In the genomic region with DNA sequence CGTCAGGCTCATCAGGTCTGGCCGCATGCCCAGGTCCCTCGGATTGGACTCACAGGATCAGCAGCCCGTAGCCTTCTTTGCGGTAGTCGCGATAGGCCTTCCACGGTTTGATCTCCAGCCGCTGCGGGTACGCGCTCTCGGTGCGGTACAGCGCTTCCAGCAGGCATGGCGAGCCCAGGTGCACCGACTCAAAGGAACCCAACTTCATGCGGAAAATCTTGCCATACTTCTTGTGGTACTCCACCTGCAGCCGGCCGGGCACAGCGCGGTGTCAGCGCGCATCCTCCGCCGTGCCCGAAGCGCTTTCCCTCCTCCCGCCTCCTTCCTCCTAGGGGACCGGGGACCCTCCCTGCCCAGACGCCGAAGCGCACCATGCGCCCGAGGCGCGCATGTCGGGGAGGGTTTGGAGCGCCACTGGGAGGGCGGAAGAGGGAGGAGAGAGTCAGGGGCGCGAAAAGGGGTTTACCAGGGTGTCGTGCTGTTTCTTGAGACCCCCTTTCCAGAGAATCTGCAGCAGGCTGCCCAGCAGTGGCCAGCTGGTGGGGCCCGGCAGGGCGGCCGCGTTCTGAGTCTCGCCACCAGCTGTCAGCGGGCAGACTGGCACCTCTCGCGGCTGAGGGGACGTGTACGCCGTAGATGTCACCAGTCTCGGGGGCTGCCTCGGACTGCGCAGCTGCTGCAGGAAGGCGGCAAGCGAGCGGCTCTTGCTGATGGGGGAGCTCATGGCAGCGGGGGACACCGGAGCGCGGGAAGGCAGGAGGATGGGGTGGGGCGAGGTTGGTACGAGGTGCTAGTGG, we compare ENCODE assay signal across 8 cellular contexts. TPM values are rescaled to one million over a fixed set of nuclear protein-coding genes. Genes with fewer than 3 reads are reported as not detected.
DNase-seq lines count a peak whose midpoint lies in the region; ATAC-seq and TF ChIP-seq lines count a peak whose summit lies in the region.

No MANE protein-coding gene starts in this region.

- no peak for TF ChIP-seq CTCF in SK-N-SH (IDR thresholded peaks at IDR 0.05)

- H3K4me3 ChIP-seq in SK-N-SH (ENCODE audit: low read depth in 2 of 2, low read length in 1 of 2) (peak overlapping the region; percentile 16 to 51; a peak in 3 of 4 replicates), skin epidermis (peak overlapping the region in 6 of 7 experiments; percentile 1 to 27 (median 18)), HAP-1 (no peak overlapping the region)

- H2AFZ ChIP-seq in SK-N-SH (ENCODE audit: low read depth): peak overlapping the region; percentile 56; the same call in 1 of the 2 replicates

- POLR2A ChIA-PET in activated CD4-positive, alpha-beta T cell treated with anti-CD3 and anti-CD28 coated beads for 36 hours (lab: Charles Lee): no interaction called here
- POLR2A ChIA-PET in SK-N-SH (lab: Yijun Ruan, JAX): no interaction called here

- no peaks in the 10 kb centered on the region for H3K9me3 Mint-ChIP-seq in activated CD4-positive, alpha-beta T cell treated with anti-CD3 and anti-CD28 coated beads for 36 hours (ENCODE audit: low read depth)

- TF ChIP-seq EP300 in SK-N-SH (IDR thresholded peaks at IDR 0.05; ENCODE audit: borderline replicate concordance in 1 of 2, low read depth in 1 of 2, low read length in 1 of 2): no peak

- H3K36me3 ChIP-seq in SK-N-SH (replicated peaks in 1 of 2; ENCODE audit: control insufficient read depth in 1 of 2, insufficient read depth in 2 of 2, low read length in 1 of 2) (no peaks in the 10 kb centered on the region), HAP-1 (replicated peaks) (no peaks in the 10 kb centered on the region)

- H3K9ac ChIP-seq in SK-N-SH: no peak overlapping the region

- no peaks in the 10 kb centered on the region for H4K20me1 ChIP-seq in SK-N-SH (ENCODE audit: insufficient read depth)

- peak; percentile 21 for DNase-seq in activated CD4-positive, alpha-beta T cell treated with anti-CD3 and anti-CD28 coated beads for 36 hours
- DNase-seq in activated CD4-positive, alpha-beta T cell treated with anti-CD3 and anti-CD28 coated beads, Interleukin-2, amount 50 U/mL, for 1 hour: no peak
- peak; percentile 56 for DNase-seq in SK-N-SH
- peak; percentile 80 for DNase-seq in glomerular visceral epithelial cell (ENCODE audit: extremely low spot score)
- DNase-seq in HAP-1 (ENCODE audit: low spot score in 2 of 2): no peak

- peaks cover 18% of the 10 kb centered on the region for H3K4me1 Mint-ChIP-seq in activated CD4-positive, alpha-beta T cell treated with anti-CD3 and anti-CD28 coated beads for 36 hours

- H3K27ac ChIP-seq in SK-N-SH (ENCODE audit: low read depth in 2 of 2, low read length in 1 of 2): no peak overlapping the region
- H3K27ac ChIP-seq in skin epidermis: no peak overlapping the region

- intact Hi-C loops in activated CD4-positive, alpha-beta T cell treated with anti-CD3 and anti-CD28 coated beads for 36 hours (cut with DNase I, micrococcal nuclease): no loop called here

- H3K4me2 ChIP-seq in SK-N-SH: peak overlapping the region; percentile 74

- H3K36me3 Mint-ChIP-seq in activated CD4-positive, alpha-beta T cell treated with anti-CD3 and anti-CD28 coated beads for 36 hours (ENCODE audit: low read depth): no peaks in the 10 kb centered on the region

- peaks cover 7 to 12% of the 10 kb centered on the region in 2 experiments; a peak in 2 of 4 replicates for H3K4me1 ChIP-seq in SK-N-SH (ENCODE audit: control insufficient read depth in 1 of 2, insufficient read depth in 2 of 2, low read depth in 1 of 2, low read length in 1 of 2)
- H3K4me1 ChIP-seq in HAP-1: no peaks in the 10 kb centered on the region

- CTCF ChIA-PET in activated CD4-positive, alpha-beta T cell treated with anti-CD3 and anti-CD28 coated beads for 36 hours (lab: Charles Lee): interaction anchor here (0.7 to 1.4 kb wide), 3 partner anchors 27 to 208 kb away, joined by 3 to 4 read pairs (median 3); no protein-coding TSS in a partner anchor
- CTCF ChIA-PET in SK-N-SH (lab: Yijun Ruan, JAX): interaction anchor here (0.7 to 3.8 kb wide), 3 partner anchors 27 to 76 kb away, joined by 3 to 17 read pairs (median 3); no protein-coding TSS in a partner anchor

- H3K27me3 ChIP-seq in SK-N-SH (ENCODE audit: insufficient read depth) (peaks cover 19% of the 10 kb centered on the region; the same call in 1 of the 2 replicates), HAP-1 (ENCODE audit: low read depth) (peaks cover 68% of the 10 kb centered on the region)

- peaks cover 23% of the 10 kb centered on the region for H3F3A ChIP-seq in SK-N-SH (replicated peaks; ENCODE audit: insufficient read depth)

- H3K9me3 ChIP-seq in SK-N-SH: no peaks in the 10 kb centered on the region
- no peaks in the 10 kb centered on the region for H3K9me3 ChIP-seq in HAP-1

- in situ Hi-C loops in HAP-1 (cut with MboI; ENCODE audit: low sequenced_read_pairs): no loop called here

- H3K27ac Mint-ChIP-seq in activated CD4-positive, alpha-beta T cell treated with anti-CD3 and anti-CD28 coated beads for 36 hours: no peak overlapping the region

- no peaks in the 10 kb centered on the region for H3K79me2 ChIP-seq in SK-N-SH (ENCODE audit: insufficient read depth)

- H3K9me2 ChIP-seq in SK-N-SH: no peaks in the 10 kb centered on the region

- ATAC-seq in activated CD4-positive, alpha-beta T cell treated with anti-CD3 and anti-CD28 coated beads for 36 hours: peak; percentile 23
- ATAC-seq in GM18907 (IDR thresholded peaks at IDR 0.05; ENCODE audit: unreplicated experiment) (no peak), HG03571 (IDR thresholded peaks at IDR 0.05; ENCODE audit: unreplicated experiment) (no peak)

- WGBS in SK-N-SH (ENCODE audit: low lambda C conversion rate): 1% methylated on average over 38 of the region's 66 CpGs

- peaks cover 65% of the 10 kb centered on the region for H3K27me3 Mint-ChIP-seq in activated CD4-positive, alpha-beta T cell treated with anti-CD3 and anti-CD28 coated beads for 36 hours

- TF ChIP-seq RAD21 in SK-N-SH (IDR thresholded peaks at IDR 0.05; ENCODE audit: low read length): no peak

- peak overlapping the region; percentile 19 for H3K4me3 Mint-ChIP-seq in activated CD4-positive, alpha-beta T cell treated with anti-CD3 and anti-CD28 coated beads for 36 hours

TF ChIP-seq in SK-N-SH, 30 proteins besides CTCF, POLR2A, EP300 and RAD21:
- TF ChIP-seq GATA2 (CRISPR knock-in tag; IDR thresholded peaks at IDR 0.05): no peak
- TF ChIP-seq TCF12 (IDR thresholded peaks at IDR 0.05): no peak
- TF ChIP-seq NFIC (IDR thresholded peaks at IDR 0.05; ENCODE audit: borderline replicate concordance): peak; percentile 33; the same call in 1 of the 2 replicates
- no peak for TF ChIP-seq SIN3A (IDR thresholded peaks at IDR 0.05; ENCODE audit: borderline replicate concordance, low read depth, low read length)
- TF ChIP-seq, protein P1, sequence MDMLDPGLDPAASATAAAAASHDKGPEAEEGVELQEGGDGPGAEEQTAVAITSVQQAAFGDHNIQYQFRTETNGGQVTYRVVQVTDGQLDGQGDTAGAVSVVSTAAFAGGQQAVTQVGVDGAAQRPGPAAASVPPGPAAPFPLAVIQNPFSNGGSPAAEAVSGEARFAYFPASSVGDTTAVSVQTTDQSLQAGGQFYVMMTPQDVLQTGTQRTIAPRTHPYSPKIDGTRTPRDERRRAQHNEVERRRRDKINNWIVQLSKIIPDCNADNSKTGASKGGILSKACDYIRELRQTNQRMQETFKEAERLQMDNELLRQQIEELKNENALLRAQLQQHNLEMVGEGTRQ (IDR thresholded peaks at IDR 0.05; ENCODE audit: borderline replicate concordance, low read depth, low read length): no peak

RNA-seq across cellular contexts. Expression of a gene that starts 0.7 kb away (rescaled TPM):
- total RNA-seq in activated CD4-positive, alpha-beta T cell treated with anti-CD3 and anti-CD28 coated beads for 36 hours: under 1 TPM in 1 of 2 experiments, not detected in 1; 0.07 TPM
- polyA plus RNA-seq in SK-N-SH (2012; rRNA removed): 8.8 and 9.1 TPM in 2 replicates
- polyA plus RNA-seq in SK-N-SH (2012; cell fraction: cytosol; rRNA removed): 6.8 and 6.9 TPM in 2 replicates
- polyA plus RNA-seq in SK-N-SH (2012; cell fraction: nucleus; rRNA removed): 9.5 and 17.7 TPM in 2 replicates

RNA-seq across cellular contexts. Expression of a gene that starts 34.8 kb away (rescaled TPM):
- 10 to 100 TPM; 55.4 to 60.5 TPM for total RNA-seq in activated CD4-positive, alpha-beta T cell treated with anti-CD3 and anti-CD28 coated beads for 36 hours
- polyA plus RNA-seq in SK-N-SH (2012; rRNA removed): 44.0 and 51.4 TPM in 2 replicates
- 76.2 and 158 TPM in 2 replicates for polyA plus RNA-seq in SK-N-SH (2012; cell fraction: cytosol; rRNA removed)
- 6.7 and 19.2 TPM in 2 replicates for polyA plus RNA-seq in SK-N-SH (2012; cell fraction: nucleus; rRNA removed)

Comparison
In these comparisons a context has a peak if more than half of its experiments do, and no peak if none do; other contexts are left out.
1. DNase-seq: peak in activated CD4-positive, alpha-beta T cell treated with anti-CD3 and anti-CD28 coated beads for 36 hours (single experiment), SK-N-SH (single experiment) and glomerular visceral epithelial cell (single experiment); none in activated CD4-positive, alpha-beta T cell treated with anti-CD3 and anti-CD28 coated beads, Interleukin-2, amount 50 U/mL, for 1 hour (single experiment) and HAP-1 (0 of 2).